8 cellular contexts compared by ENCODE assay signal in the genomic region with DNA sequence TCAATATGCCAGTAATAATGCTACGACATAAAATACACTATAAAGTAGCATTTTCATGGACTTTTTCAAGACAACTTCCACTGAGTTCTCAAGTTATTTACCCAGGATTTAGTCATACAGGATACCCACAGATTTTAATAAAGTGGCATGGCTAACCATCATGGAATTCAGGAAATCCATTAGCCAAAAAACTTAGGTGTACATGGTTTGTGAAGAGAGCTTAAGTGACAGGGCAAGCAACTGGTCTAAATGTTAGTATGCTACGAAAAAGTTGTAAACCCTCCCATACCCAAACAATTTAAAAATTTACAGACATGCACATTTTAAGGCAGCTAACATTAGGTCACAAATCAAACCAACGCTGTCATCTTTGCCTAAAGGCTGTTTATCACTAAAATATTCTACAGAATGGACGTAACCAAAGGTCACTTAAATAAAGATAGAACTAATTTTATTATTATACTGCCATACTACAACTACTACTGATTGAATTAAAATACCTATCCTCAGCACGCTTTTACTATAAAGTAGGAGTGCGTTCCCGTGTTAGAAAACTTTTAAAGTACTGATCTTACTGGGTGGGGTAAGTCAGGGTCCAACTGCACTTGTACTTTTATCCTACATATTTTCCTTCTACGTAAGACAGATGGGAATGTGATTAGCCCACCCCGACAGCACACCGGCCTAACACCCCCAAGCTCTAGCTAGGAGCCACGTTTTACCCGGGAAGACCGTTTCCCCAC. TPM values are rescaled to one million over a fixed set of nuclear protein-coding genes. Genes with fewer than 3 reads are reported as not detected.
DNase-seq lines count a peak whose midpoint lies in the region; ATAC-seq, FAIRE-seq and TF ChIP-seq lines count a peak whose summit lies in the region.

No MANE protein-coding gene starts in this region.

- H3K4me1 ChIP-seq in SK-N-SH (ENCODE audit: control insufficient read depth in 1 of 2, insufficient read depth in 2 of 2, low read depth in 1 of 2, low read length in 1 of 2) (peaks cover 5 to 8% of the 10 kb centered on the region in 2 experiments; a peak in 3 of 4 replicates), skeletal muscle satellite cell (ENCODE audit: control insufficient read depth, insufficient read depth, low read length) (peaks cover 23% of the 10 kb centered on the region)

- peaks cover 59% of the 10 kb centered on the region for H3K79me2 ChIP-seq in SK-N-SH (ENCODE audit: insufficient read depth)

- DNase-seq in H54 (ENCODE audit: insufficient read length, low spot score) (peak; percentile 45), SK-N-SH (no peak), foreskin fibroblast (peak in 1 of 2 donors; percentile 56), NK-92 (lab: John Stamatoyannopoulos, UW; ENCODE audit: unreplicated experiment) (no peak), HUDEP-2 (lab: John Stamatoyannopoulos, UW; ENCODE audit: unreplicated experiment in 76 of 76) (no peak), HK-2 (ENCODE audit: unreplicated experiment) (no peak)

- CTCF ChIA-PET in SK-N-SH (lab: Yijun Ruan, JAX) = interaction anchor here (0.7 to 4.4 kb wide), 26 partner anchors 9 to 197 kb away, joined by 3 to 39 read pairs (median 4); partner anchors contain the start of gene STK10

- H2AFZ ChIP-seq in SK-N-SH (ENCODE audit: low read depth) = peak overlapping the region; percentile 87; the same call in 1 of the 2 replicates

- H3K36me3 ChIP-seq in SK-N-SH (replicated peaks in 1 of 2; ENCODE audit: control insufficient read depth in 1 of 2, insufficient read depth in 2 of 2, low read length in 1 of 2) = peaks cover 0 to 13% of the 10 kb centered on the region in 2 experiments
- no peaks in the 10 kb centered on the region for H3K36me3 ChIP-seq in skeletal muscle satellite cell (ENCODE audit: insufficient read depth, low read length)

- H3K27me3 ChIP-seq in SK-N-SH (ENCODE audit: insufficient read depth) = no peaks in the 10 kb centered on the region
- no peaks in the 10 kb centered on the region for H3K27me3 ChIP-seq in skeletal muscle satellite cell (ENCODE audit: control insufficient read depth, insufficient read depth, low read length)

- peak overlapping the region; percentile 77 to 94 for H3K4me3 ChIP-seq in SK-N-SH (ENCODE audit: low read depth in 2 of 2, low read length in 1 of 2)
- H3K4me3 ChIP-seq in foreskin fibroblast (ENCODE audit: low read depth in 1 of 2, low read length in 2 of 2) = peak overlapping the region; percentile 63 to 77
- peak overlapping the region; percentile 87 for H3K4me3 ChIP-seq in skeletal muscle satellite cell (ENCODE audit: low read length)

- TF ChIP-seq POLR2A in H54 (IDR thresholded peaks at IDR 0.05; ENCODE audit: low read depth, low read length) = no peak

- 3% methylated on average over 13 of the region's 13 CpGs for WGBS in SK-N-SH (ENCODE audit: low lambda C conversion rate)

- no peaks in the 10 kb centered on the region for H3K9me2 ChIP-seq in SK-N-SH

- H3K9ac ChIP-seq in SK-N-SH = peak overlapping the region; percentile 89
- peak overlapping the region; percentile 87 for H3K9ac ChIP-seq in skeletal muscle satellite cell (ENCODE audit: low read depth, low read length)

- no peaks in the 10 kb centered on the region for H3K9me3 ChIP-seq in SK-N-SH
- H3K9me3 ChIP-seq in skeletal muscle satellite cell (replicated peaks; ENCODE audit: low read length) = no peaks in the 10 kb centered on the region

- ATAC-seq in HG02840 (IDR thresholded peaks at IDR 0.05; ENCODE audit: low FRiP score, unreplicated experiment) = no peak

- peaks cover 57% of the 10 kb centered on the region for H4K20me1 ChIP-seq in SK-N-SH (ENCODE audit: insufficient read depth)

- POLR2A ChIA-PET in SK-N-SH (lab: Yijun Ruan, JAX) = interaction anchor here (0.5 to 2.0 kb wide), 8 partner anchors 8 to 276 kb away, joined by 3 to 9 read pairs (median 3); partner anchors contain the start of gene FBXW11

- FAIRE-seq in H54 (lab: Jason Lieb, UNC) = peak; percentile 50

- TF ChIP-seq CTCF in SK-N-SH (IDR thresholded peaks at IDR 0.05) (no peak), foreskin fibroblast (IDR thresholded peaks at IDR 0.05; ENCODE audit: low read depth, low read length) (no peak)

- H3K4me2 ChIP-seq in SK-N-SH (peak overlapping the region; percentile 76), skeletal muscle satellite cell (ENCODE audit: low read length) (peak overlapping the region; percentile 87)

- peaks cover 14% of the 10 kb centered on the region for H3F3A ChIP-seq in SK-N-SH (replicated peaks; ENCODE audit: insufficient read depth)

- TF ChIP-seq EP300 in SK-N-SH (IDR thresholded peaks at IDR 0.05; ENCODE audit: borderline replicate concordance in 1 of 2, low read depth in 1 of 2, low read length in 1 of 2) = no peak

- TF ChIP-seq RAD21 in SK-N-SH (IDR thresholded peaks at IDR 0.05; ENCODE audit: low read length) = no peak

- peak overlapping the region; percentile 67 to 80 for H3K27ac ChIP-seq in SK-N-SH (ENCODE audit: low read depth in 2 of 2, low read length in 1 of 2)

TF ChIP-seq in SK-N-SH, 30 proteins besides CTCF, POLR2A, EP300 and RAD21:
- no peak for TF ChIP-seq FOXJ3 (CRISPR knock-in tag; IDR thresholded peaks at IDR 0.05)
- TF ChIP-seq TAF1 (IDR thresholded peaks at IDR 0.05; ENCODE audit: borderline replicate concordance, low read depth, low read length) = no peak
- no peak for TF ChIP-seq JUND (IDR thresholded peaks at IDR 0.05)
- peak; percentile 61; the same call in 1 of the 2 replicates for TF ChIP-seq MXI1 (IDR thresholded peaks at IDR 0.05; ENCODE audit: low read depth, low read length)
- no peak for TF ChIP-seq SMC3 (IDR thresholded peaks at IDR 0.05; ENCODE audit: low read depth, low read length)
- TF ChIP-seq USF2 (IDR thresholded peaks at IDR 0.05; ENCODE audit: borderline replicate concordance, low read depth, low read length) = no peak
- TF ChIP-seq, protein P1, sequence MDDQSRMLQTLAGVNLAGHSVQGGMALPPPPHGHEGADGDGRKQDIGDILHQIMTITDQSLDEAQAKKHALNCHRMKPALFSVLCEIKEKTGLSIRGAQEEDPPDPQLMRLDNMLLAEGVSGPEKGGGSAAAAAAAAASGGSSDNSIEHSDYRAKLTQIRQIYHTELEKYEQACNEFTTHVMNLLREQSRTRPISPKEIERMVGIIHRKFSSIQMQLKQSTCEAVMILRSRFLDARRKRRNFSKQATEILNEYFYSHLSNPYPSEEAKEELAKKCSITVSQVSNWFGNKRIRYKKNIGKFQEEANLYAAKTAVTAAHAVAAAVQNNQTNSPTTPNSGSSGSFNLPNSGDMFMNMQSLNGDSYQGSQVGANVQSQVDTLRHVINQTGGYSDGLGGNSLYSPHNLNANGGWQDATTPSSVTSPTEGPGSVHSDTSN (IDR thresholded peaks at IDR 0.05) = 0 out of 2 replicates have a peak, but pooled peaks have one; percentile 20
- no peak for TF ChIP-seq CHD2 (IDR thresholded peaks at IDR 0.05; ENCODE audit: low read length, partially characterized antibody)
- TF ChIP-seq RXRA (IDR thresholded peaks at IDR 0.05; ENCODE audit: borderline replicate concordance, low read depth) = no peak
- no peak for TF ChIP-seq MEF2A (IDR thresholded peaks at IDR 0.05; ENCODE audit: borderline replicate concordance, low read depth)
- TF ChIP-seq NRF1 (IDR thresholded peaks at IDR 0.05; ENCODE audit: low read depth, low read length) = no peak
- no peak for TF ChIP-seq ZBTB33 (IDR thresholded peaks at IDR 0.05; ENCODE audit: borderline replicate concordance, low read depth)
- 0 out of 2 replicates have a peak, but pooled peaks have one; percentile 28 for TF ChIP-seq FOSL2 (IDR thresholded peaks at IDR 0.05; ENCODE audit: borderline replicate concordance, low read depth)
- TF ChIP-seq POLR2AphosphoS5 (IDR thresholded peaks at IDR 0.05; ENCODE audit: low read depth, low read length) = no peak

RNA-seq across cellular contexts. Expression of gene UBTD2, which starts 1.1 kb away (rescaled TPM):
- polyA plus RNA-seq in SK-N-SH (2012; rRNA removed) = 13.8 and 15.5 TPM in 2 replicates
- polyA plus RNA-seq in SK-N-SH (2012; cell fraction: cytosol; rRNA removed) = 21.8 and 23.7 TPM in 2 replicates
- 4.6 and 7.5 TPM in 2 replicates for polyA plus RNA-seq in SK-N-SH (2012; cell fraction: nucleus; rRNA removed)
- 15.0 and 17.7 TPM in 2 replicates for total RNA-seq in skeletal muscle satellite cell (2012; rRNA removed)
